Comparison of ENCODE assay signal across 8 cellular contexts in genomic region chr19:45817010-45817724, GRCh38. TPM values are rescaled to one million over a fixed set of nuclear protein-coding genes. Genes with fewer than 3 reads are reported as not detected.
DNase-seq lines count a peak whose midpoint lies in the region; ATAC-seq and TF ChIP-seq lines count a peak whose summit lies in the region.

No MANE protein-coding gene starts in this region.

- H3K36me3 ChIP-seq in heart right ventricle (peaks cover 0 to 28% (median 0%) of the 10 kb centered on the region in 9 donors), psoas muscle (ENCODE audit: insufficient read depth in 1 of 2, low read depth in 1 of 2) (peaks cover 0 to 20% of the 10 kb centered on the region in 2 donors)

- 24% methylated on average over 24 of the region's 24 CpGs for WGBS in heart right ventricle, 2 donors
- WGBS in psoas muscle, 3 donors = 19 to 23% (median 21%) methylated on average over 24 of the region's 24 CpGs

- H3K4me3 ChIP-seq in heart right ventricle = no peak overlapping the region
- H3K4me3 ChIP-seq in psoas muscle = no peak overlapping the region

- intact Hi-C loops in heart right ventricle (cut with DNase I) = loop anchor here in 4 of 10 donors (5.0 to 10.0 kb wide), 4 partner anchors 60 to 200 kb away; partner anchors contain the start of gene IRF2BP1 (in 1 of the 4)
- intact Hi-C loops in psoas muscle (cut with DNase I) = loop anchor here in 1 of 2 donors (1.0 kb wide), 1 partner anchor 66 kb away; no protein-coding TSS in a partner anchor

- H3K27me3 ChIP-seq in heart right ventricle (peaks cover 0 to 36% (median 0%) of the 10 kb centered on the region in 7 donors), psoas muscle (ENCODE audit: insufficient read depth in 3 of 3, low read length in 2 of 3) (peaks cover 0 to 2% (median 0%) of the 10 kb centered on the region in 3 donors)

- DNase-seq in NCI-H1105 treated with DMSO at 0.1 percent for 48 hours (lab: John Stamatoyannopoulos, UW) (peak; percentile 87), SW 1271 (lab: John Stamatoyannopoulos, UW) (peak; percentile 69 to 89), heart right ventricle (peak; percentile 94), psoas muscle (peak; percentile 92 to 97)
- DNase-seq in activated naive CD8-positive, alpha-beta T cell treated with anti-CD3 and anti-CD28 coated beads, Interleukin-2, amount 50 U/mL, for 16 hours (ENCODE audit: low read depth, low spot score) = peak; percentile 94

- H3K9me3 ChIP-seq in heart right ventricle (no peaks in the 10 kb centered on the region), psoas muscle (no peaks in the 10 kb centered on the region)

- H3K27ac ChIP-seq in heart right ventricle = peak overlapping the region in 2 of 10 donors; percentile 32 to 44
- H3K27ac ChIP-seq in psoas muscle = no peak overlapping the region

- H3K4me1 ChIP-seq in heart right ventricle (peaks cover 0 to 31% (median 22%) of the 10 kb centered on the region in 9 donors), psoas muscle (no peaks in the 10 kb centered on the region)

- TF ChIP-seq CTCF in GM12801 (IDR thresholded peaks at IDR 0.05; ENCODE audit: extremely low read depth, insufficient read length) = peak; percentile 66
- TF ChIP-seq CTCF in heart right ventricle (IDR thresholded peaks at IDR 0.05) = peak; percentile 94 to 99 (median 98)
- peak; percentile 95 for TF ChIP-seq CTCF in psoas muscle (IDR thresholded peaks at IDR 0.05)

- ATAC-seq in HG02642 (IDR thresholded peaks at IDR 0.05; ENCODE audit: poor library complexity, unreplicated experiment) (peak; percentile 81), heart right ventricle (peak; percentile 79 to 94 (median 90)), psoas muscle (peak; percentile 86 to 91 (median 88)), GM21528 (IDR thresholded peaks at IDR 0.05; ENCODE audit: low FRiP score, unreplicated experiment) (no peak)

RNA-seq across cellular contexts. Expression of gene RSPH6A, which starts 2.1 kb away (rescaled TPM):
- under 1 TPM in 2 of 10 donors, not detected in 8; 0.09 to 0.15 TPM for total RNA-seq in heart right ventricle
- not detected for polyA plus RNA-seq in heart right ventricle
- total RNA-seq in psoas muscle = under 1 TPM in 2 of 4 donors, not detected in 2; 0.12 to 0.15 TPM
- under 1 TPM in 2 of 3 donors, not detected in 1; 0.03 to 0.05 TPM for polyA plus RNA-seq in psoas muscle

RNA-seq across cellular contexts. Expression of gene DMWD, which starts 24.5 kb away (rescaled TPM):
- total RNA-seq in heart right ventricle (10 to 100 TPM; 54.2 to 78.1 (median 69.3) TPM), psoas muscle (100 to 1,000 TPM in 1 of 4 donors, 10 to 100 TPM in 3; 50.8 to 104 (median 66.9) TPM)
- polyA plus RNA-seq in heart right ventricle (10 to 100 TPM; 44.6 to 58.9 TPM), psoas muscle (10 to 100 TPM; 38.4 to 61.8 (median 48.2) TPM)

RNA-seq across cellular contexts. Expression of gene DMPK, which starts 34.9 kb away (rescaled TPM):
- total RNA-seq in heart right ventricle (100 to 1,000 TPM; 220 to 377 (median 296) TPM), psoas muscle (100 to 1,000 TPM; 132 to 617 (median 337) TPM)
- polyA plus RNA-seq in heart right ventricle (100 to 1,000 TPM; 377 to 439 TPM), psoas muscle (10 to 100 TPM; 53.0 to 77.7 (median 77.0) TPM)

RNA-seq across cellular contexts. Expression of gene SYMPK, which starts 45.8 kb away (rescaled TPM):
- total RNA-seq in heart right ventricle (10 to 100 TPM; 22.4 to 45.0 (median 33.0) TPM), psoas muscle (10 to 100 TPM; 47.6 to 80.3 (median 56.8) TPM)
- polyA plus RNA-seq in heart right ventricle (10 to 100 TPM; 30.5 to 75.0 TPM), psoas muscle (10 to 100 TPM; 27.6 to 37.3 (median 36.6) TPM)

RNA-seq across cellular contexts. Expression of gene FOXA3, which starts 47.0 kb away (rescaled TPM):
- total RNA-seq in heart right ventricle (under 1 TPM in 1 of 10 donors, not detected in 9; 0.11 TPM), psoas muscle (not detected)
- polyA plus RNA-seq in heart right ventricle (under 1 TPM in 1 of 2 donors, not detected in 1; 0.01 TPM), psoas muscle (under 1 TPM; 0.05 to 0.35 (median 0.23) TPM)
